In genomic region chr19:1883784-1884183, GRCh38 we compare ENCODE assay signal across 8 cellular contexts. TPM values are rescaled to one million over a fixed set of nuclear protein-coding genes. Genes with fewer than 3 reads are reported as not detected.
DNase-seq lines count a peak whose midpoint lies in the region; ATAC-seq and TF ChIP-seq lines count a peak whose summit lies in the region.

No MANE protein-coding gene starts in this region.

- peaks cover 34% of the 10 kb centered on the region for H3K4me1 ChIP-seq in CD8-positive, alpha-beta memory T cell (ENCODE audit: insufficient read depth, low read length)
- H3K4me1 ChIP-seq in SK-N-SH (ENCODE audit: control insufficient read depth in 1 of 2, insufficient read depth in 2 of 2, low read depth in 1 of 2, low read length in 1 of 2): peaks cover 6 to 23% of the 10 kb centered on the region in 2 experiments; a peak in 1 of 4 replicates
- peaks cover 29 to 38% of the 10 kb centered on the region in 2 experiments for H3K4me1 ChIP-seq in trophoblast cell (ENCODE audit: control insufficient read depth in 1 of 2, insufficient read depth in 2 of 2, low read length in 2 of 2)

- DNase-seq in CD8-positive, alpha-beta memory T cell: peak in 2 of 5 donors; percentile 44 to 62
- DNase-seq in SK-N-SH (no peak), epithelial cell of proximal tubule (ENCODE audit: low read depth) (no peak), trophoblast cell (no peak), GM13976 (ENCODE audit: low spot score) (no peak), cortex of kidney (lab: John Stamatoyannopoulos, UW) (no peak), SKM-1 (lab: John Stamatoyannopoulos, UW; ENCODE audit: unreplicated experiment) (no peak)

- WGBS in SK-N-SH (ENCODE audit: low lambda C conversion rate): 73% methylated on average over 7 of the region's 8 CpGs
- WGBS in trophoblast cell (ENCODE audit: extremely low coverage, insufficient coverage, insufficient read length): no CpG with 5 or more reads among the region's 8 CpGs

- H3F3A ChIP-seq in SK-N-SH (replicated peaks; ENCODE audit: insufficient read depth): no peaks in the 10 kb centered on the region

- CTCF ChIA-PET in CD8-positive, alpha-beta memory T cell (lab: Charles Lee): interaction anchor here (0.8 to 4.8 kb wide), 5 partner anchors 9 to 19 kb away, joined by 4 to 20 read pairs (median 5); no protein-coding TSS in a partner anchor
- CTCF ChIA-PET in SK-N-SH (lab: Yijun Ruan, JAX): interaction anchor here (0.7 to 1.4 kb wide), 2 partner anchors 185 to 186 kb away, joined by 3 to 4 read pairs; no protein-coding TSS in a partner anchor

- H3K27ac Mint-ChIP-seq in CD8-positive, alpha-beta memory T cell: peak overlapping the region; percentile 96 to 100 (median 100)

- H3K27me3 Mint-ChIP-seq in CD8-positive, alpha-beta memory T cell: peaks cover 0 to 10% of the 10 kb centered on the region in 2 donors

- H3K27me3 ChIP-seq in CD8-positive, alpha-beta memory T cell (ENCODE audit: insufficient read depth, low read length, poor library complexity, severe bottlenecking): no peaks in the 10 kb centered on the region
- no peaks in the 10 kb centered on the region for H3K27me3 ChIP-seq in SK-N-SH (ENCODE audit: insufficient read depth)
- no peaks in the 10 kb centered on the region for H3K27me3 ChIP-seq in trophoblast cell (ENCODE audit: insufficient read depth, low read length)

- peak overlapping the region; percentile 70 for H3K4me3 ChIP-seq in CD8-positive, alpha-beta memory T cell (ENCODE audit: low read length)
- H3K4me3 ChIP-seq in SK-N-SH (ENCODE audit: low read depth in 2 of 2, low read length in 1 of 2): peak overlapping the region; percentile 86 to 93
- peak overlapping the region; percentile 98 for H3K4me3 ChIP-seq in epithelial cell of proximal tubule (ENCODE audit: low read depth, low read length)
- no peak overlapping the region for H3K4me3 ChIP-seq in trophoblast cell (ENCODE audit: low read depth, low read length)

- H3K14ac ChIP-seq in trophoblast cell (ENCODE audit: low read length): peak overlapping the region; percentile 30

- H3K4me3 Mint-ChIP-seq in CD8-positive, alpha-beta memory T cell: peak overlapping the region; percentile 94 to 100 (median 99)

- peaks cover 3 to 34% (median 6%) of the 10 kb centered on the region in 3 donors for H3K36me3 Mint-ChIP-seq in CD8-positive, alpha-beta memory T cell

- H3K18ac ChIP-seq in trophoblast cell (ENCODE audit: low read length): no peak overlapping the region

- peak overlapping the region; percentile 100 for H3K4me2 ChIP-seq in SK-N-SH
- peak overlapping the region; percentile 99 for H3K4me2 ChIP-seq in trophoblast cell (ENCODE audit: low read length)

- no peak overlapping the region for H2BK120ac ChIP-seq in trophoblast cell (ENCODE audit: insufficient read depth, low read length, poor library complexity)

- no peak overlapping the region for H4K8ac ChIP-seq in trophoblast cell (ENCODE audit: low read depth, low read length)

- H3K79me2 ChIP-seq in SK-N-SH (ENCODE audit: insufficient read depth): peaks cover 46% of the 10 kb centered on the region
- peaks cover 31% of the 10 kb centered on the region for H3K79me2 ChIP-seq in trophoblast cell (ENCODE audit: control insufficient read depth, insufficient read depth, low read length, poor library complexity)

- no peak overlapping the region for H3K23ac ChIP-seq in trophoblast cell (ENCODE audit: low read length)

- H4K12ac ChIP-seq in trophoblast cell (ENCODE audit: low read depth, low read length): no peak overlapping the region

- no peak for ATAC-seq in GM21717 (IDR thresholded peaks at IDR 0.05; ENCODE audit: unreplicated experiment)

- H2AK5ac ChIP-seq in trophoblast cell (ENCODE audit: low read length): no peak overlapping the region

- no peak for TF ChIP-seq EP300 in SK-N-SH (IDR thresholded peaks at IDR 0.05; ENCODE audit: borderline replicate concordance in 1 of 2, low read depth in 1 of 2, low read length in 1 of 2)

- in situ Hi-C loops in GM13976 (cut with MboI; ENCODE audit: low sequenced_read_pairs, unreplicated experiment): no loop called here

- H3K9ac ChIP-seq in SK-N-SH: peak overlapping the region; percentile 84; the same call in 1 of the 2 replicates
- no peak overlapping the region for H3K9ac ChIP-seq in trophoblast cell (ENCODE audit: low read length)

- H2BK12ac ChIP-seq in trophoblast cell (ENCODE audit: low read length): no peak overlapping the region

- peaks cover 40% of the 10 kb centered on the region for H4K20me1 ChIP-seq in SK-N-SH (ENCODE audit: insufficient read depth)

- no peak for TF ChIP-seq RAD21 in SK-N-SH (IDR thresholded peaks at IDR 0.05; ENCODE audit: low read length)

- peaks cover 26 to 45% (median 28%) of the 10 kb centered on the region in 3 donors for H3K4me1 Mint-ChIP-seq in CD8-positive, alpha-beta memory T cell

- H4K91ac ChIP-seq in trophoblast cell (ENCODE audit: low read depth, low read length): no peak overlapping the region

- no peak for TF ChIP-seq CTCF in SK-N-SH (IDR thresholded peaks at IDR 0.05)
- no peak for TF ChIP-seq CTCF in epithelial cell of proximal tubule (conservative IDR thresholded peaks at IDR 0.05; ENCODE audit: low read depth, low read length)
- no peak for TF ChIP-seq CTCF in GM13976 (IDR thresholded peaks at IDR 0.05; ENCODE audit: borderline replicate concordance, control extremely low read depth, extremely low read depth, insufficient read depth, missing control alignments)

- H3K9me3 Mint-ChIP-seq in CD8-positive, alpha-beta memory T cell: peaks cover 0 to 5% (median 0%) of the 10 kb centered on the region in 5 donors

- no peak overlapping the region for H2AFZ ChIP-seq in SK-N-SH (ENCODE audit: low read depth)
- H2AFZ ChIP-seq in trophoblast cell (ENCODE audit: insufficient read depth, low read length, poor library complexity): no peak overlapping the region

- H3K36me3 ChIP-seq in CD8-positive, alpha-beta memory T cell (ENCODE audit: insufficient read depth, low read length): peaks cover 5% of the 10 kb centered on the region
- H3K36me3 ChIP-seq in SK-N-SH (replicated peaks in 1 of 2; ENCODE audit: control insufficient read depth in 1 of 2, insufficient read depth in 2 of 2, low read length in 1 of 2) (peaks cover 0 to 7% of the 10 kb centered on the region in 2 experiments), trophoblast cell (ENCODE audit: control insufficient read depth in 1 of 2, insufficient read depth in 2 of 2, low read length in 2 of 2) (peaks cover 17 to 19% of the 10 kb centered on the region in 2 experiments)

- no peaks in the 10 kb centered on the region for H3K9me2 ChIP-seq in SK-N-SH

- POLR2A ChIA-PET in CD8-positive, alpha-beta memory T cell (lab: Charles Lee): no interaction called here
- POLR2A ChIA-PET in SK-N-SH (lab: Yijun Ruan, JAX): interaction anchor here (1.2 to 1.9 kb wide), 2 partner anchors 8 to 12 kb away, joined by 3 to 7 read pairs; no protein-coding TSS in a partner anchor

- peaks cover 12% of the 10 kb centered on the region for H3K79me1 ChIP-seq in trophoblast cell (ENCODE audit: low read length)

- H3K4ac ChIP-seq in trophoblast cell (ENCODE audit: low read depth, low read length): peak overlapping the region; percentile 49

- H2BK5ac ChIP-seq in trophoblast cell (ENCODE audit: low read depth, low read length, poor library complexity): no peak overlapping the region

- no peaks in the 10 kb centered on the region for H3K9me3 ChIP-seq in CD8-positive, alpha-beta memory T cell (ENCODE audit: low read length)
- H3K9me3 ChIP-seq in SK-N-SH (no peaks in the 10 kb centered on the region), trophoblast cell (ENCODE audit: insufficient read depth, low read depth, low read length) (peaks cover 4% of the 10 kb centered on the region)

- H3K27ac ChIP-seq in CD8-positive, alpha-beta memory T cell (ENCODE audit: low read depth, low read length): peak overlapping the region; percentile 96
- H3K27ac ChIP-seq in SK-N-SH (ENCODE audit: low read depth in 2 of 2, low read length in 1 of 2) (no peak overlapping the region; a peak in 1 of 4 replicates), trophoblast cell (ENCODE audit: low read depth, low read length) (no peak overlapping the region)

TF ChIP-seq in SK-N-SH, 30 proteins besides CTCF, POLR2A, EP300 and RAD21 (continues in another document):
- TF ChIP-seq GATA2 (CRISPR knock-in tag; IDR thresholded peaks at IDR 0.05): no peak
- no peak for TF ChIP-seq NRF1 (IDR thresholded peaks at IDR 0.05; ENCODE audit: low read depth, low read length)
- TF ChIP-seq SIN3A (IDR thresholded peaks at IDR 0.05; ENCODE audit: borderline replicate concordance, low read depth, low read length): no peak

RNA-seq across cellular contexts. Expression of gene ABHD17A, which starts 1.5 kb away (rescaled TPM):
- 100 to 1,000 TPM; 105 to 114 TPM for total RNA-seq in CD8-positive, alpha-beta memory T cell
- polyA plus RNA-seq in CD8-positive, alpha-beta memory T cell: 252 TPM
- 61.1 and 69.1 TPM in 2 replicates for polyA plus RNA-seq in SK-N-SH (2012; rRNA removed)
- 25.5 and 46.5 TPM in 2 replicates for polyA plus RNA-seq in SK-N-SH (2012; cell fraction: cytosol; rRNA removed)
- polyA plus RNA-seq in SK-N-SH (2012; cell fraction: nucleus; rRNA removed): 86.6 and 88.2 TPM in 2 replicates
- 83.4 and 112 TPM in 2 replicates for total RNA-seq in epithelial cell of proximal tubule
- polyA plus RNA-seq in trophoblast cell (2013): 55.3 and 58.0 TPM in 2 replicates

RNA-seq across cellular contexts. Expression of gene KLF16, which starts 20.4 kb away (rescaled TPM):
- total RNA-seq in CD8-positive, alpha-beta memory T cell: 10 to 100 TPM; 42.8 to 43.1 TPM
- polyA plus RNA-seq in CD8-positive, alpha-beta memory T cell: 0.92 TPM
- polyA plus RNA-seq in SK-N-SH (2012; rRNA removed): 11.3 and 16.1 TPM in 2 replicates
- polyA plus RNA-seq in SK-N-SH (2012; cell fraction: cytosol; rRNA removed): 11.6 and 17.8 TPM in 2 replicates
- 28.7 and 43.5 TPM in 2 replicates for polyA plus RNA-seq in SK-N-SH (2012; cell fraction: nucleus; rRNA removed)
- 28.1 and 28.8 TPM in 2 replicates for total RNA-seq in epithelial cell of proximal tubule
- 18.5 and 21.1 TPM in 2 replicates for polyA plus RNA-seq in trophoblast cell (2013)

RNA-seq across cellular contexts. Expression of gene ADAT3, which starts 21.4 kb away (rescaled TPM):
- total RNA-seq in CD8-positive, alpha-beta memory T cell: 1 to 10 TPM; 6.3 to 6.6 TPM
- 4.6 TPM for polyA plus RNA-seq in CD8-positive, alpha-beta memory T cell
- 1.7 and 2.8 TPM in 2 replicates for polyA plus RNA-seq in SK-N-SH (2012; rRNA removed)
- polyA plus RNA-seq in SK-N-SH (2012; cell fraction: cytosol; rRNA removed): 1.3 and 2.1 TPM in 2 replicates
- polyA plus RNA-seq in SK-N-SH (2012; cell fraction: nucleus; rRNA removed): 7.3 and 12.1 TPM in 2 replicates
- 10.3 and 12.6 TPM in 2 replicates for total RNA-seq in epithelial cell of proximal tubule
- 10.9 and 12.1 TPM in 2 replicates for polyA plus RNA-seq in trophoblast cell (2013)

RNA-seq across cellular contexts. Expression of gene SCAMP4, which starts 21.4 kb away (rescaled TPM):
- total RNA-seq in CD8-positive, alpha-beta memory T cell: 10 to 100 TPM; 38.6 to 40.6 TPM
- polyA plus RNA-seq in CD8-positive, alpha-beta memory T cell: 16.3 TPM
- polyA plus RNA-seq in SK-N-SH (2012; rRNA removed): 11.8 and 30.0 TPM in 2 replicates
- polyA plus RNA-seq in SK-N-SH (2012; cell fraction: cytosol; rRNA removed): 16.4 and 28.2 TPM in 2 replicates
- 67.1 and 70.7 TPM in 2 replicates for polyA plus RNA-seq in SK-N-SH (2012; cell fraction: nucleus; rRNA removed)
- 108 and 134 TPM in 2 replicates for total RNA-seq in epithelial cell of proximal tubule
- 70.2 and 70.3 TPM in 2 replicates for polyA plus RNA-seq in trophoblast cell (2013)

RNA-seq across cellular contexts. Expression of gene REXO1, which starts 35.5 kb away (rescaled TPM):
- 10 to 100 TPM; 61.0 to 63.7 TPM for total RNA-seq in CD8-positive, alpha-beta memory T cell
- 8.7 TPM for polyA plus RNA-seq in CD8-positive, alpha-beta memory T cell
- polyA plus RNA-seq in SK-N-SH (2012; rRNA removed): 9.0 and 18.8 TPM in 2 replicates
- polyA plus RNA-seq in SK-N-SH (2012; cell fraction: cytosol; rRNA removed): 7.1 and 12.6 TPM in 2 replicates
- polyA plus RNA-seq in SK-N-SH (2012; cell fraction: nucleus; rRNA removed): 87.2 and 224 TPM in 2 replicates
- total RNA-seq in epithelial cell of proximal tubule: 14.5 and 18.4 TPM in 2 replicates
- polyA plus RNA-seq in trophoblast cell (2013): 24.5 and 26.8 TPM in 2 replicates
